Comparison of ENCODE assay signal across 8 cellular contexts in the genomic region with DNA sequence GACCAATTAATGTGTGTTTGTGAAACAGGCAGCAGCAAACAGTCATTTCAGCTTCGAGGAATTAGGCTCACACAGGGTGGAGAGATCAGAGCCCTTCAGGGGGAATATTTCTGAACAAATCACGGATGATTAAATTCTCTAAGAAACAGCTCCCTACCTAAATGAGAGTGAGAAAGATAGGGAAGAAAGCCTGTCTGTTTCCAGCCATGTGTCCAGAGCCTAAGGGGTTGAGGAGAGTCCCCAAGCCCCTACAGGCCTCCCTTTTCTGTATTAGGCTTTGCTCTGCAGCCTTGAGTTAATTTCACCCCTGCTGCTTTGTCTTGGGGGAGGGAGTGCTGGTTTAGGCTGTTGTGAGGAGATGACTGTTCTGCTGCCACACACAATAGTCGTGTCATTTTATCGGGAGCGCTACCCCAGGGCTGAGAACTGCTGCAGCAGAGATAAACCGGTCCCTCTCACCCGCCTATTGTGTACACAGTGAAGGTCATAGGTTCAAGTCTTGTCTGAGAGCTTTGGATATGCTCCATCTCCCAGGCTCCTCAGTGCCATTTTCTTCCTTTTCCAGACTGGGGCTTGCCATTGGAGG. TPM values are rescaled to one million over a fixed set of nuclear protein-coding genes. Genes with fewer than 3 reads are reported as not detected.
A peak's percentile ranks its signal among the peaks of the same experiment; 100 is the strongest.
DNase-seq lines count a peak whose midpoint lies in the region; ATAC-seq and TF ChIP-seq lines count a peak whose summit lies in the region.

No MANE protein-coding gene starts in this region.

- H3K9me3 ChIP-seq in neuronal stem cell (replicated peaks in 1 of 2; ENCODE audit: control insufficient read depth in 2 of 2, insufficient read depth in 1 of 2, low read depth in 1 of 2, low read length in 2 of 2) (no peaks in the 10 kb centered on the region), uterus (no peaks in the 10 kb centered on the region)

- H3K27me3 ChIP-seq in foreskin keratinocyte (no peaks in the 10 kb centered on the region), neuronal stem cell (ENCODE audit: control insufficient read depth in 3 of 3, insufficient read depth in 3 of 3, low read depth in 1 of 3, low read length in 3 of 3) (no peaks in the 10 kb centered on the region), uterus (no peaks in the 10 kb centered on the region)

- no peak overlapping the region for H4K91ac ChIP-seq in neuronal stem cell (ENCODE audit: low read depth, low read length, poor library complexity)

- H3K4me1 ChIP-seq in foreskin keratinocyte (peaks cover 21% of the 10 kb centered on the region), neuronal stem cell (ENCODE audit: control insufficient read depth in 2 of 2, insufficient read depth in 1 of 2, low read depth in 1 of 2, low read length in 2 of 2) (peaks cover 26 to 28% of the 10 kb centered on the region in 2 donors), uterus (peaks cover 9 to 19% of the 10 kb centered on the region in 2 donors)

- H3K4me3 Mint-ChIP-seq in activated T-cell treated with anti-CD3 and anti-CD28 coated beads, Interleukin-2, amount 50 U/mL, for 72 hours, result peak overlapping the region; percentile 81 to 92

- H3K27ac ChIP-seq in foreskin keratinocyte (no peak overlapping the region), neuronal stem cell (replicated peaks; ENCODE audit: low read length) (peak overlapping the region; percentile 50), uterus (peak overlapping the region; percentile 92 to 98)

- no peak overlapping the region for H3K18ac ChIP-seq in neuronal stem cell (ENCODE audit: low read length)

- peak overlapping the region; percentile 2 for H2AFZ ChIP-seq in neuronal stem cell (ENCODE audit: low read length)

- H2BK15ac ChIP-seq in neuronal stem cell (ENCODE audit: low read length), result no peak overlapping the region

- no peak overlapping the region for H2BK120ac ChIP-seq in neuronal stem cell (ENCODE audit: low read depth, low read length)

- no peak overlapping the region for H3K14ac ChIP-seq in neuronal stem cell (ENCODE audit: low read length)

- TF ChIP-seq CTCF in foreskin keratinocyte (conservative IDR thresholded peaks at IDR 0.05), result no peak
- TF ChIP-seq CTCF in uterus (IDR thresholded peaks at IDR 0.05), result no peak

- no peak overlapping the region for H2BK12ac ChIP-seq in neuronal stem cell (ENCODE audit: low read length)

- no peaks in the 10 kb centered on the region for H3K9me3 Mint-ChIP-seq in activated T-cell treated with anti-CD3 and anti-CD28 coated beads, Interleukin-2, amount 50 U/mL, for 72 hours

- H3K4me3 ChIP-seq in neuronal stem cell (ENCODE audit: low read length in 2 of 2) (peak overlapping the region; percentile 86 to 89), uterus (peak overlapping the region; percentile 53 to 96)

- WGBS in neuronal stem cell (ENCODE audit: extremely low coverage in 2 of 2, insufficient read length in 2 of 2, insufficient replicate concordance in 1 of 2), 2 donors, result no CpG with 5 or more reads among the region's 7 CpGs

- H2BK5ac ChIP-seq in neuronal stem cell (ENCODE audit: low read length), result no peak overlapping the region

- H3K4ac ChIP-seq in neuronal stem cell (ENCODE audit: low read length), result no peak overlapping the region

- ATAC-seq in activated T-cell treated with anti-CD3 and anti-CD28 coated beads, Interleukin-2, amount 50 U/mL, for 72 hours (replicated peaks in 1 of 2), result peak; percentile 74 to 76
- ATAC-seq in foreskin keratinocyte (peak; percentile 24), GM18505 (IDR thresholded peaks at IDR 0.05; ENCODE audit: unreplicated experiment) (no peak), HG03196 (IDR thresholded peaks at IDR 0.05; ENCODE audit: unreplicated experiment) (no peak)

- peaks cover 84% of the 10 kb centered on the region for H3K4me1 Mint-ChIP-seq in activated T-cell treated with anti-CD3 and anti-CD28 coated beads, Interleukin-2, amount 50 U/mL, for 72 hours (ENCODE audit: low read depth)

- TF ChIP-seq POLR2A in uterus (IDR thresholded peaks at IDR 0.05), result no peak
- TF ChIP-seq POLR2A in GM18505 (IDR thresholded peaks at IDR 0.05; ENCODE audit: borderline replicate concordance, extremely low read depth, insufficient read depth, insufficient read length), result no peak

- H3K36me3 ChIP-seq in neuronal stem cell (replicated peaks in 1 of 2; ENCODE audit: control insufficient read depth in 2 of 2, insufficient read depth in 2 of 2, low read length in 2 of 2) (peaks cover 0 to 21% of the 10 kb centered on the region in 2 donors), uterus (no peaks in the 10 kb centered on the region)

- H3K36me3 Mint-ChIP-seq in activated T-cell treated with anti-CD3 and anti-CD28 coated beads, Interleukin-2, amount 50 U/mL, for 72 hours (ENCODE audit: insufficient read depth in 2 of 2), result peaks cover 0 to 4% of the 10 kb centered on the region in 2 donors

- no peak overlapping the region for H3K23ac ChIP-seq in neuronal stem cell (ENCODE audit: low read depth, low read length, poor library complexity)

- H3K4me2 ChIP-seq in neuronal stem cell (ENCODE audit: insufficient read depth, low read length, poor library complexity, severe bottlenecking), result peak overlapping the region; percentile 44

- DNase-seq in GF-D8 (lab: John Stamatoyannopoulos, UW) (peak; percentile 61), NAMALWA (ENCODE audit: low spot score) (peak; percentile 71), foreskin keratinocyte (no peak), neuronal stem cell (ENCODE audit: low spot score) (peak; percentile 64), uterus (no peak)
- peak; percentile 44 to 58 for DNase-seq in activated T-cell treated with anti-CD3 and anti-CD28 coated beads, Interleukin-2, amount 50 U/mL, for 72 hours

- no peak overlapping the region for H3K9ac ChIP-seq in neuronal stem cell (ENCODE audit: low read depth, low read length, poor library complexity)

- H3K27me3 Mint-ChIP-seq in activated T-cell treated with anti-CD3 and anti-CD28 coated beads, Interleukin-2, amount 50 U/mL, for 72 hours (ENCODE audit: low read depth), result no peaks in the 10 kb centered on the region

- no peaks in the 10 kb centered on the region for H3K79me1 ChIP-seq in neuronal stem cell (ENCODE audit: low read depth, low read length)

- no peak overlapping the region for H4K8ac ChIP-seq in neuronal stem cell (ENCODE audit: low read depth, low read length)

- no peak overlapping the region for H2AK5ac ChIP-seq in neuronal stem cell (ENCODE audit: low read depth, low read length)

- peak overlapping the region; percentile 90 for H3K27ac Mint-ChIP-seq in activated T-cell treated with anti-CD3 and anti-CD28 coated beads, Interleukin-2, amount 50 U/mL, for 72 hours

- intact Hi-C loops in uterus (cut with DNase I; ENCODE audit: low total_unique reads), result no loop called here

RNA-seq across cellular contexts. Expression of a gene that starts 1.3 kb away (rescaled TPM):
- 10 to 100 TPM; 43.9 to 52.6 TPM for total RNA-seq in activated T-cell treated with anti-CD3 and anti-CD28 coated beads, Interleukin-2, amount 50 U/mL, for 72 hours
- 20.9 and 22.0 TPM in 2 replicates for total RNA-seq in foreskin keratinocyte
- polyA plus RNA-seq in foreskin keratinocyte, result 4.1 and 5.1 TPM in 2 replicates
- 19.3 TPM for polyA plus RNA-seq in neuronal stem cell (2013, experiment 1 of 2)
- 20.0 TPM for polyA plus RNA-seq in neuronal stem cell (2013, experiment 2 of 2)
- total RNA-seq in uterus, result 10 to 100 TPM; 12.4 to 59.6 (median 26.1) TPM

Comparison
In these comparisons a context has a peak if more than half of its experiments do, and no peak if none do; other contexts are left out.
1. DNase-seq: peak in GF-D8 (single experiment), NAMALWA (single experiment), activated T-cell treated with anti-CD3 and anti-CD28 coated beads, Interleukin-2, amount 50 U/mL, for 72 hours (2 of 2) and neuronal stem cell (single experiment); none in foreskin keratinocyte (0 of 2) and uterus (0 of 2).
2. ATAC-seq: peak in activated T-cell treated with anti-CD3 and anti-CD28 coated beads, Interleukin-2, amount 50 U/mL, for 72 hours (2 of 2) and foreskin keratinocyte (single experiment); none in GM18505 (single experiment) and HG03196 (single experiment).